In genomic region chr12:47438175-47438574, GRCh38 we compare ENCODE assay signal across 7 cellular contexts.
"Had no signal": no experiment of that assay in that cellular context is flagged by ENCODE, and none has a peak within 500 bp of the region (broad histone marks: within the 10 kb centered on the region; RNA-seq: fewer than 3 reads in every experiment).

No MANE protein-coding gene starts in this region.

- ATAC-seq: GM23338, HCT116, HepG2 had no signal

- H3K27ac Mint-ChIP-seq: GM23338, H9, IgD-negative memory B cell had no signal

- H3K4me3 ChIP-seq: GM23338 had no signal

- DNase-seq: H9, KG1 had no signal

- H3K4me3 Mint-ChIP-seq: GM23338, H9 had no signal

- H3K4me1 Mint-ChIP-seq: GM23338, H9, IgD-negative memory B cell had no signal

- H3K36me3 Mint-ChIP-seq: IgD-negative memory B cell had no signal

- H3K27ac ChIP-seq: HL-60 had no signal

- H3K27me3 Mint-ChIP-seq: IgD-negative memory B cell had no signal
